Comparison of ENCODE assay signal across 2 cellular contexts in the genomic region with DNA sequence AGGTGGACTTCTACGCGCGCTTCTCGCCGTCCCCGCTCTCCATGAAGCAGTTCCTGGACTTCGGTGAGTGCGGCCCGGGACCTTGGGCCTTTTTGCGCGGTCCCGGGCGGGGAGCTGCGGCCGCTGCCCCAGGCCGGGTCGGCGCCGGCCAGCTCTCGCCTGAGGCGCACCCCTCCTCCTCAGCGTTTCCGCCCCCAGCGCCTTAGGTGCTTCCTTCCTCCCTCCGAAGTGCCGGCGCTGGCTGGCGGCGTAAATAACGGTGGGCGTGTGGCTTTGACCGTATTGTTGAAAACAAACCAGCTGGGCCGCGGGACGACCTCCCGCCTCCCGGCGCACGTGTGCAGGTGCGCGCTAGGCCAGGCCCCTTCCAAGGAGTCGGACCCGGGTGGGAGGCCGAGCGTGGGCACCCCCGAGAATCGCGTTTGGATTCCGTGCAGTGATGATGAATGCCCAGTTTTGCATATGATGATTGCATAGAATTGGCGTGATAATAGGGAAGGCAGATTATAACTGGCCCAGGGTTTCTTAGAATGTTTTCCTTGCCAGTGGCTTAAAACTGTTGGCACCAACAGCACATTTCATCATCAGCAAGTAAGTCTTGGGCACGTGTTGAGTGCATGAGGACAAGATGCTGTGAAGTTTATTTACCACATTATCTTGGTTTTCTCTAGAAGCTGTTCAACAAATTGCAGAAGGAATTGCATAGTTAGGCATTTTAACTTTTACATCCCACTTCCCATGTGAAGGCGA.
TF ChIP-seq lines count a peak whose summit lies in the region.

No MANE protein-coding gene starts in this region.

TF ChIP-seq in HEK293, 187 proteins besides CTCF, POLR2A, EP300 and RAD21 (continued from another document):
- TF ChIP-seq ZNF692 (tag by site-specific recombination; IDR thresholded peaks at IDR 0.05) (no peak), ZSCAN18 (tag by site-specific recombination; IDR thresholded peaks at IDR 0.05) (no peak), ZNF571 (tag by site-specific recombination; IDR thresholded peaks at IDR 0.05) (no peak), ZNF76 (tag by site-specific recombination; IDR thresholded peaks at IDR 0.05; ENCODE audit: borderline replicate concordance, low read depth) (peak; percentile 19; the same call in 1 of the 2 replicates), GFI1B (tag by site-specific recombination; IDR thresholded peaks at IDR 0.05) (no peak), FEZF1 (tag by site-specific recombination; IDR thresholded peaks at IDR 0.05) (no peak), ZNF626 (tag by site-specific recombination; IDR thresholded peaks at IDR 0.05) (no peak), ZNF341 (tag by site-specific recombination; IDR thresholded peaks at IDR 0.05; ENCODE audit: low read depth) (peak; percentile 63), ZNF600 (tag by site-specific recombination; IDR thresholded peaks at IDR 0.05) (0 out of 2 replicates have a peak, but pooled peaks have one; percentile 38)

TF ChIP-seq in K562, 482 proteins besides CTCF, POLR2A, EP300 and RAD21 (continued from another document and continues in another):
- peak; percentile 3; the same call in 1 of the 2 replicates for TF ChIP-seq TEAD4 (IDR thresholded peaks at IDR 0.05; ENCODE audit: low read length)
- TF ChIP-seq TEAD4 (CRISPR knock-in tag; IDR thresholded peaks at IDR 0.05; ENCODE audit: borderline replicate concordance), result no peak
- TF ChIP-seq, protein P1, sequence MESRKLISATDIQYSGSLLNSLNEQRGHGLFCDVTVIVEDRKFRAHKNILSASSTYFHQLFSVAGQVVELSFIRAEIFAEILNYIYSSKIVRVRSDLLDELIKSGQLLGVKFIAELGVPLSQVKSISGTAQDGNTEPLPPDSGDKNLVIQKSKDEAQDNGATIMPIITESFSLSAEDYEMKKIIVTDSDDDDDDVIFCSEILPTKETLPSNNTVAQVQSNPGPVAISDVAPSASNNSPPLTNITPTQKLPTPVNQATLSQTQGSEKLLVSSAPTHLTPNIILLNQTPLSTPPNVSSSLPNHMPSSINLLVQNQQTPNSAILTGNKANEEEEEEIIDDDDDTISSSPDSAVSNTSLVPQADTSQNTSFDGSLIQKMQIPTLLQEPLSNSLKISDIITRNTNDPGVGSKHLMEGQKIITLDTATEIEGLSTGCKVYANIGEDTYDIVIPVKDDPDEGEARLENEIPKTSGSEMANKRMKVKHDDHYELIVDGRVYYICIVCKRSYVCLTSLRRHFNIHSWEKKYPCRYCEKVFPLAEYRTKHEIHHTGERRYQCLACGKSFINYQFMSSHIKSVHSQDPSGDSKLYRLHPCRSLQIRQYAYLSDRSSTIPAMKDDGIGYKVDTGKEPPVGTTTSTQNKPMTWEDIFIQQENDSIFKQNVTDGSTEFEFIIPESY (CRISPR knock-in tag; IDR thresholded peaks at IDR 0.05), result 0 out of 2 replicates have a peak, but pooled peaks have one; percentile 39
- TF ChIP-seq ETS1 (conservative IDR thresholded peaks at IDR 0.05; ENCODE audit: control insufficient read depth, low read depth, low read length), result 0 out of 2 replicates have a peak, but pooled peaks have one; percentile 9
- TF ChIP-seq ARNT (IDR thresholded peaks at IDR 0.05), result no peak
- no peak for TF ChIP-seq PHF21A (IDR thresholded peaks at IDR 0.05; ENCODE audit: borderline replicate concordance, low read depth)
- TF ChIP-seq ETV6 (IDR thresholded peaks at IDR 0.05; ENCODE audit: borderline replicate concordance in 1 of 2, low read depth in 2 of 2, low read length in 1 of 2), result no peak
- no peak for TF ChIP-seq ETV6 (CRISPR knock-in tag; IDR thresholded peaks at IDR 0.05; ENCODE audit: borderline replicate concordance)
- TF ChIP-seq ZKSCAN1 (IDR thresholded peaks at IDR 0.05; ENCODE audit: low read depth, low read length), result no peak
- TF ChIP-seq, protein P2, sequence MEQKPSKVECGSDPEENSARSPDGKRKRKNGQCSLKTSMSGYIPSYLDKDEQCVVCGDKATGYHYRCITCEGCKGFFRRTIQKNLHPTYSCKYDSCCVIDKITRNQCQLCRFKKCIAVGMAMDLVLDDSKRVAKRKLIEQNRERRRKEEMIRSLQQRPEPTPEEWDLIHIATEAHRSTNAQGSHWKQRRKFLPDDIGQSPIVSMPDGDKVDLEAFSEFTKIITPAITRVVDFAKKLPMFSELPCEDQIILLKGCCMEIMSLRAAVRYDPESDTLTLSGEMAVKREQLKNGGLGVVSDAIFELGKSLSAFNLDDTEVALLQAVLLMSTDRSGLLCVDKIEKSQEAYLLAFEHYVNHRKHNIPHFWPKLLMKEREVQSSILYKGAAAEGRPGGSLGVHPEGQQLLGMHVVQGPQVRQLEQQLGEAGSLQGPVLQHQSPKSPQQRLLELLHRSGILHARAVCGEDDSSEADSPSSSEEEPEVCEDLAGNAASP (IDR thresholded peaks at IDR 0.05), result no peak
- peak in 1 of 2 experiments; percentile 91; a peak in 2 of 4 replicates for TF ChIP-seq HDAC1 (IDR thresholded peaks at IDR 0.05)
- no peak for TF ChIP-seq NCOA4 (IDR thresholded peaks at IDR 0.05; ENCODE audit: partially characterized antibody)
- peak; percentile 70 for TF ChIP-seq MGA (IDR thresholded peaks at IDR 0.05)
- no peak for TF ChIP-seq ESRRB (CRISPR knock-in tag; IDR thresholded peaks at IDR 0.05; ENCODE audit: borderline replicate concordance)
- TF ChIP-seq ZBTB8A (IDR thresholded peaks at IDR 0.05; ENCODE audit: partially characterized antibody), result no peak
- no peak for TF ChIP-seq NR1H2 (CRISPR knock-in tag; IDR thresholded peaks at IDR 0.05)
- 0 out of 2 replicates have a peak, but pooled peaks have one; percentile 7 for TF ChIP-seq SAFB (IDR thresholded peaks at IDR 0.05; ENCODE audit: borderline replicate concordance, low read depth, low read length)
- 0 out of 2 replicates have a peak, but pooled peaks have one; percentile 29 for TF ChIP-seq ETV5 (CRISPR knock-in tag; IDR thresholded peaks at IDR 0.05; ENCODE audit: low read depth)
- no peak for TF ChIP-seq NFYB (IDR thresholded peaks at IDR 0.05; ENCODE audit: extremely low read depth, insufficient read length)
- no peak for TF ChIP-seq KDM1A (IDR thresholded peaks at IDR 0.05)
- no peak for TF ChIP-seq NCOR1 (IDR thresholded peaks at IDR 0.05)
- TF ChIP-seq HMG20B (CRISPR knock-in tag; IDR thresholded peaks at IDR 0.05), result no peak
- no peak for TF ChIP-seq TBL1XR1 (IDR thresholded peaks at IDR 0.05; ENCODE audit: low read length in 2 of 2)
- TF ChIP-seq DMBX1 (CRISPR knock-in tag; IDR thresholded peaks at IDR 0.05; ENCODE audit: borderline replicate concordance), result 0 out of 2 replicates have a peak, but pooled peaks have one; percentile 36
- no peak for TF ChIP-seq PRMT5 (CRISPR knock-in tag; IDR thresholded peaks at IDR 0.05)
- TF ChIP-seq SRSF3 (IDR thresholded peaks at IDR 0.05; ENCODE audit: insufficient read depth, low read length), result no peak
- TF ChIP-seq BMI1 (IDR thresholded peaks at IDR 0.05; ENCODE audit: low read length), result no peak
- TF ChIP-seq ZNF212 (CRISPR knock-in tag; IDR thresholded peaks at IDR 0.05), result no peak
- peak; percentile 3; the same call in 1 of the 2 replicates for TF ChIP-seq FOXP1 (CRISPR knock-in tag; IDR thresholded peaks at IDR 0.05)
- 0 out of 2 replicates have a peak, but pooled peaks have one; percentile 11 for TF ChIP-seq SOX6 (IDR thresholded peaks at IDR 0.05)
- no peak for TF ChIP-seq YBX1 (IDR thresholded peaks at IDR 0.05)
- no peak for TF ChIP-seq ZNF124 (CRISPR knock-in tag; IDR thresholded peaks at IDR 0.05)
- peak; percentile 37 for TF ChIP-seq RBFOX2 (IDR thresholded peaks at IDR 0.05; ENCODE audit: low read depth, low read length)
- no peak for TF ChIP-seq KHSRP (IDR thresholded peaks at IDR 0.05)
- no peak for TF ChIP-seq E2F1 (CRISPR knock-in tag; IDR thresholded peaks at IDR 0.05)
- no peak for TF ChIP-seq ZNF785 (CRISPR knock-in tag; IDR thresholded peaks at IDR 0.05)
- TF ChIP-seq ATF7 (IDR thresholded peaks at IDR 0.05), result no peak
- no peak for TF ChIP-seq HMGXB4 (CRISPR knock-in tag; IDR thresholded peaks at IDR 0.05)
